In genomic region chr5:176812269-176813259, GRCh38 we compare ENCODE assay signal across 8 cellular contexts. TPM values are rescaled to one million over a fixed set of nuclear protein-coding genes. Genes with fewer than 3 reads are reported as not detected.
DNase-seq lines count a peak whose midpoint lies in the region; ATAC-seq and TF ChIP-seq lines count a peak whose summit lies in the region.

No MANE protein-coding gene starts in this region.

- H3K4me1 ChIP-seq in spleen, result peaks cover 10 to 33% (median 24%) of the 10 kb centered on the region in 6 donors

- WGBS in spleen, 5 donors, result 34 to 47% (median 37%) methylated on average over 24 to 37 of the region's 37 CpGs

- intact Hi-C loops in spleen (cut with DNase I; ENCODE audit: low total_unique reads), result no loop called here

- no peak for TF ChIP-seq POLR2A in spleen (IDR thresholded peaks at IDR 0.05)

- H3K27me3 ChIP-seq in spleen (replicated peaks in 1 of 7), result peaks cover 2 to 99% (median 83%) of the 10 kb centered on the region in 7 donors

- ATAC-seq in HG03045 (IDR thresholded peaks at IDR 0.05; ENCODE audit: unreplicated experiment) (no peak), GM21390 (IDR thresholded peaks at IDR 0.05; ENCODE audit: unreplicated experiment) (no peak)

- in situ Hi-C loops in GM13976 (cut with MboI; ENCODE audit: low sequenced_read_pairs, unreplicated experiment), result no loop called here

- H3K9me3 ChIP-seq in spleen, result no peaks in the 10 kb centered on the region

- peak; percentile 79 for DNase-seq in AG20443 (ENCODE audit: low spot score)
- peak; percentile 78 for DNase-seq in GM13976 (ENCODE audit: low spot score)
- DNase-seq in SW480 (ENCODE audit: low spot score), result peak; percentile 54
- DNase-seq in iPS-NIHi7 (ENCODE audit: extremely low spot score), result peak; percentile 80
- no peak for DNase-seq in spleen
- no peak for DNase-seq in activated CD4-positive, CD25-positive, alpha-beta regulatory T cell treated with anti-CD3 and anti-CD28 coated beads, Interleukin-2, amount 50 U/mL, for 72 hours

- no peak overlapping the region for H3K27ac ChIP-seq in spleen

- H3K4me3 ChIP-seq in spleen, result no peak overlapping the region

- peak; percentile 48 for TF ChIP-seq CTCF in GM13976 (IDR thresholded peaks at IDR 0.05; ENCODE audit: borderline replicate concordance, control extremely low read depth, extremely low read depth, insufficient read depth, missing control alignments)
- TF ChIP-seq CTCF in spleen (IDR thresholded peaks at IDR 0.05 in 8 of 11, conservative IDR thresholded peaks at IDR 0.05 in 3 of 11), result peak in 4 of 11 experiments; percentile 11 to 27 (median 17)

- H3K36me3 ChIP-seq in spleen, result no peaks in the 10 kb centered on the region

RNA-seq across cellular contexts. Expression of gene UNC5A, which starts 2.2 kb away (rescaled TPM):
- not detected for total RNA-seq in spleen
- polyA plus RNA-seq in spleen, result under 1 TPM in 2 of 3 donors, not detected in 1; 0.03 to 0.06 TPM

Comparison
In these comparisons a context has a peak if more than half of its experiments do, and no peak if none do; other contexts are left out.
1. DNase-seq: peak in AG20443 (single experiment), GM13976 (single experiment), SW480 (single experiment) and iPS-NIHi7 (single experiment); none in spleen (single experiment) and activated CD4-positive, CD25-positive, alpha-beta regulatory T cell treated with anti-CD3 and anti-CD28 coated beads, Interleukin-2, amount 50 U/mL, for 72 hours (single experiment).